In the genomic region with DNA sequence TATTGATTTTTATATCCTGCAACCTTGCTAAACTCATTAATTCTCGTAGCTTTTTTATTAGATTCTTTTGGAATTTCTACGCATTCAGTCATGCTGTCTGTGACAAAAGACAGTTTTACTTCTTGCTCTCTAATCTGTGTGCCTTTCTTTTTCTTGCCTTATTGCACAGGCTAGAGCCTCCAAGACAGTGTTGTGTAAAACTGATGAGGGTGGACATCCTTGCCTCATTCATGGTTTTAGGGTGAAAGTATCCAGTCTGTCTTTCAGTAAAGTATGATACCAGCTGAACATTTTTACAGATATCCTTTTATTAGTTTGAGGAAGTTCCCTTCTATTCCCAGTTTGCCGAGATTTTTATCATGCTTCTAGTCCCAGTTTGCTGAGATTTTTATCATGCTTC, we compare ENCODE assay signal across 27 cellular contexts.
"Had no signal": no experiment of that assay in that cellular context is flagged by ENCODE, and none has a peak within 500 bp of the region (broad histone marks: within the 10 kb centered on the region; RNA-seq: fewer than 3 reads in every experiment).

No MANE protein-coding gene starts in this region.

- ATAC-seq: effector memory CD8-positive, alpha-beta T cell; esophagus mucosa; gastrocnemius medialis; heart right ventricle; left cardiac atrium; left lung; left ventricle myocardium superior; lower lobe of right lung; mucosa of descending colon had no signal

- H3K9me3 ChIP-seq: esophagus squamous epithelium had no signal

- H3K27ac ChIP-seq: epithelial cell of prostate, esophagus squamous epithelium, gastrocnemius medialis, heart right ventricle, left lung, lower lobe of right lung had no signal

- H3K27ac Mint-ChIP-seq: dendritic cell treated with granulocyte-macrophage colony-stimulating factor and Interleukin-4, amounts not matched to agents 40 ng/mL and 50 ng/mL, for 4 days; effector memory CD8-positive, alpha-beta T cell; endodermal cell; mesothelial cell of epicardium; naive B cell had no signal

- H3K9me3 Mint-ChIP-seq: effector memory CD8-positive, alpha-beta T cell had no signal

- H3K27me3 Mint-ChIP-seq: dendritic cell treated with granulocyte-macrophage colony-stimulating factor and Interleukin-4, amounts not matched to agents 40 ng/mL and 50 ng/mL, for 4 days; effector memory CD8-positive, alpha-beta T cell; naive B cell had no signal

- H3K4me3 ChIP-seq: esophagus squamous epithelium, gastrocnemius medialis, heart right ventricle, left lung, lower lobe of right lung, mucosa of descending colon had no signal

- FAIRE-seq: endometrium, islet of Langerhans, keratinocyte had no signal

- H3K4me3 Mint-ChIP-seq: dendritic cell treated with granulocyte-macrophage colony-stimulating factor and Interleukin-4, amounts not matched to agents 40 ng/mL and 50 ng/mL, for 4 days; effector memory CD8-positive, alpha-beta T cell; endodermal cell; mesothelial cell of epicardium; naive B cell had no signal

- H3K4me1 ChIP-seq: esophagus squamous epithelium, gastrocnemius medialis, lower lobe of right lung had no signal

- DNase-seq: cortex of kidney; effector CD8-positive, alpha-beta T cell; effector memory CD8-positive, alpha-beta T cell; endodermal cell; erythroblast; esophagus squamous epithelium; foreskin fibroblast; foreskin melanocyte; gastrocnemius medialis; glutamatergic neuron; head of caudate nucleus; heart right ventricle; hippocampal formation; left cardiac atrium; left lung; left ventricle myocardium superior; lower lobe of right lung; mesenchymal stem cell; mucosa of descending colon; naive B cell had no signal

- H3K36me3 ChIP-seq: esophagus squamous epithelium, gastrocnemius medialis, left lung, lower lobe of right lung had no signal

- H3K27me3 ChIP-seq: esophagus squamous epithelium, gastrocnemius medialis, heart right ventricle, left lung had no signal
